In the genomic region with DNA sequence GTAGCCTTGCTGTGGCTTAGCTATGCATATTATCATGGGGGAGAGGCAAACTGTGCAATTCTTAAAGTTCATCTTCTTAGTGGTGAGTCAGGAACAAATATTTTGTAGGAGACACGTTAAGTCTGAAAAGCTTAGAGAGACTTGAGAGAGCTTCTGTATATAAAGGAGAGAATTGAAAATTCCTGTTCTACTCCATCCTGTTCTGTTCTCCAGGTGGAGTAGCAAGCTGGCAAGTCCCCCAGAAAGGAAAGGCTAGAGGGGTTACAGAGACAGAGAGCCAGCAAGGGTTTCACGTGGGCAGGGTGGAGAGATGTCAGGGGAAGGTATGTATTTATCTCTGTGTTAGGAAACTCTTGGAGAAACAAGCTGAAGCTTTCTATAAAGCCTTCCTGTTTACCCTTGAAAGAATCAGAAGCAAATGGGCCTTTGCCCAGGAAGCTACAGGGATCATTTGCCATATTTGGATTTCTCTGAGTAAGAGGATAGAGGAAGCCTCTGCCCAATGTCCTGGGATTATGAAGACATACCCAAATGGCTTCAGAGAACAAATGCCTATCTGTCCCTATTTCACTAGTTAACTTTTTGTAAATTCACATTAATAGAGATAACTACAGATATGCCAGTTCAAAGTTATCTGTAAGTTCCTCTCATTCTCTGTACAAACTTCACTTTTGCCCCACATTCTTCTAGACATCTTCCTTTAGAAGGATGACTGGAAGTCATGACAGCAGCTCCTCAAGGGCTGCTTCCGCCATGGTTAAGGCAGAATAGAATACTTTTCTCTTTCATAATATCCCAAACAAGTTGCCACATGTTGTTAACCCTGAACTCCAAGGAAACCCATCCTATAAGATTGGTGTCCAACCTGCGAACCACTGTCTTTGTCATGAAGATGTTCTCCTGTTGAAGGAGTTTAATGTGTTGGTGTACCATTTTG, we compare ENCODE assay signal across 1 cellular context.
TF ChIP-seq lines count a peak whose summit lies in the region.

No MANE protein-coding gene starts in this region.

TF ChIP-seq in HepG2, 621 proteins besides CTCF, POLR2A, EP300 and RAD21 (continued from another document and continues in another):
- TF ChIP-seq, protein P1, sequence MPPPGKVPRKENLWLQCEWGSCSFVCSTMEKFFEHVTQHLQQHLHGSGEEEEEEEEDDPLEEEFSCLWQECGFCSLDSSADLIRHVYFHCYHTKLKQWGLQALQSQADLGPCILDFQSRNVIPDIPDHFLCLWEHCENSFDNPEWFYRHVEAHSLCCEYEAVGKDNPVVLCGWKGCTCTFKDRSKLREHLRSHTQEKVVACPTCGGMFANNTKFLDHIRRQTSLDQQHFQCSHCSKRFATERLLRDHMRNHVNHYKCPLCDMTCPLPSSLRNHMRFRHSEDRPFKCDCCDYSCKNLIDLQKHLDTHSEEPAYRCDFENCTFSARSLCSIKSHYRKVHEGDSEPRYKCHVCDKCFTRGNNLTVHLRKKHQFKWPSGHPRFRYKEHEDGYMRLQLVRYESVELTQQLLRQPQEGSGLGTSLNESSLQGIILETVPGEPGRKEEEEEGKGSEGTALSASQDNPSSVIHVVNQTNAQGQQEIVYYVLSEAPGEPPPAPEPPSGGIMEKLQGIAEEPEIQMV (CRISPR knock-in tag; IDR thresholded peaks at IDR 0.05; ENCODE audit: low read depth), result no peak
- TF ChIP-seq CEBPB (IDR thresholded peaks at IDR 0.05; ENCODE audit: borderline replicate concordance, low read depth, low read length), result peak; percentile 10; the same call in 1 of the 2 replicates
- TF ChIP-seq FOXC1 (CRISPR knock-in tag; IDR thresholded peaks at IDR 0.05; ENCODE audit: borderline replicate concordance), result no peak
- TF ChIP-seq SALL2 (CRISPR knock-in tag; IDR thresholded peaks at IDR 0.05), result no peak
- peak; percentile 35; the same call in 1 of the 2 replicates for TF ChIP-seq ZNF766 (CRISPR knock-in tag; IDR thresholded peaks at IDR 0.05; ENCODE audit: borderline replicate concordance)
- no peak for TF ChIP-seq ZNF589 (CRISPR knock-in tag; conservative IDR thresholded peaks at IDR 0.05)
- TF ChIP-seq ZNF260 (CRISPR knock-in tag; IDR thresholded peaks at IDR 0.05; ENCODE audit: borderline replicate concordance, low read depth), result no peak
- no peak for TF ChIP-seq NCOA1 (CRISPR knock-in tag; IDR thresholded peaks at IDR 0.05)
- TF ChIP-seq DMAP1 (CRISPR knock-in tag; IDR thresholded peaks at IDR 0.05), result no peak
- 0 out of 4 replicates have a peak, but pooled peaks of 1 of the 2 experiments have one; percentile 8 for TF ChIP-seq KLF16 (CRISPR knock-in tag; IDR thresholded peaks at IDR 0.05)
- no peak for TF ChIP-seq NAIF1 (CRISPR knock-in tag; IDR thresholded peaks at IDR 0.05; ENCODE audit: borderline replicate concordance)
- TF ChIP-seq NONO (IDR thresholded peaks at IDR 0.05), result no peak
- no peak for TF ChIP-seq NONO (CRISPR knock-in tag; conservative IDR thresholded peaks at IDR 0.05)
- TF ChIP-seq ZFY (CRISPR knock-in tag; IDR thresholded peaks at IDR 0.05), result no peak
- TF ChIP-seq, protein P2, sequence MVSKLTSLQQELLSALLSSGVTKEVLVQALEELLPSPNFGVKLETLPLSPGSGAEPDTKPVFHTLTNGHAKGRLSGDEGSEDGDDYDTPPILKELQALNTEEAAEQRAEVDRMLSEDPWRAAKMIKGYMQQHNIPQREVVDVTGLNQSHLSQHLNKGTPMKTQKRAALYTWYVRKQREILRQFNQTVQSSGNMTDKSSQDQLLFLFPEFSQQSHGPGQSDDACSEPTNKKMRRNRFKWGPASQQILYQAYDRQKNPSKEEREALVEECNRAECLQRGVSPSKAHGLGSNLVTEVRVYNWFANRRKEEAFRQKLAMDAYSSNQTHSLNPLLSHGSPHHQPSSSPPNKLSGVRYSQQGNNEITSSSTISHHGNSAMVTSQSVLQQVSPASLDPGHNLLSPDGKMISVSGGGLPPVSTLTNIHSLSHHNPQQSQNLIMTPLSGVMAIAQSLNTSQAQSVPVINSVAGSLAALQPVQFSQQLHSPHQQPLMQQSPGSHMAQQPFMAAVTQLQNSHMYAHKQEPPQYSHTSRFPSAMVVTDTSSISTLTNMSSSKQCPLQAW (CRISPR knock-in tag; IDR thresholded peaks at IDR 0.05), result no peak; the same call in 1 of the 2 replicates
- TF ChIP-seq ZNF720 (CRISPR knock-in tag; IDR thresholded peaks at IDR 0.05), result no peak
- TF ChIP-seq ZNF20 (CRISPR knock-in tag; IDR thresholded peaks at IDR 0.05), result no peak
- no peak for TF ChIP-seq ADNP (CRISPR knock-in tag; IDR thresholded peaks at IDR 0.05)
- TF ChIP-seq MBNL3 (CRISPR knock-in tag; conservative IDR thresholded peaks at IDR 0.05), result no peak
- TF ChIP-seq REL (CRISPR knock-in tag; conservative IDR thresholded peaks at IDR 0.05), result no peak
- no peak for TF ChIP-seq SP140L (CRISPR knock-in tag; IDR thresholded peaks at IDR 0.05; ENCODE audit: borderline replicate concordance)
- TF ChIP-seq, protein P3, sequence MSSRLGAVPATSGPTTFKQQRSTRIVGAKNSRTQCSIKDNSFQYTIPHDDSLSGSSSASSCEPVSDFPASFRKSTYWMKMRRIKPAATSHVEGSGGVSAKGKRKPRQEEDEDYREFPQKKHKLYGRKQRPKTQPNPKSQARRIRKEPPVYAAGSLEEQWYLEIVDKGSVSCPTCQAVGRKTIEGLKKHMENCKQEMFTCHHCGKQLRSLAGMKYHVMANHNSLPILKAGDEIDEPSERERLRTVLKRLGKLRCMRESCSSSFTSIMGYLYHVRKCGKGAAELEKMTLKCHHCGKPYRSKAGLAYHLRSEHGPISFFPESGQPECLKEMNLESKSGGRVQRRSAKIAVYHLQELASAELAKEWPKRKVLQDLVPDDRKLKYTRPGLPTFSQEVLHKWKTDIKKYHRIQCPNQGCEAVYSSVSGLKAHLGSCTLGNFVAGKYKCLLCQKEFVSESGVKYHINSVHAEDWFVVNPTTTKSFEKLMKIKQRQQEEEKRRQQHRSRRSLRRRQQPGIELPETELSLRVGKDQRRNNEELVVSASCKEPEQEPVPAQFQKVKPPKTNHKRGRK (CRISPR knock-in tag; IDR thresholded peaks at IDR 0.05), result no peak
- TF ChIP-seq, protein P4, sequence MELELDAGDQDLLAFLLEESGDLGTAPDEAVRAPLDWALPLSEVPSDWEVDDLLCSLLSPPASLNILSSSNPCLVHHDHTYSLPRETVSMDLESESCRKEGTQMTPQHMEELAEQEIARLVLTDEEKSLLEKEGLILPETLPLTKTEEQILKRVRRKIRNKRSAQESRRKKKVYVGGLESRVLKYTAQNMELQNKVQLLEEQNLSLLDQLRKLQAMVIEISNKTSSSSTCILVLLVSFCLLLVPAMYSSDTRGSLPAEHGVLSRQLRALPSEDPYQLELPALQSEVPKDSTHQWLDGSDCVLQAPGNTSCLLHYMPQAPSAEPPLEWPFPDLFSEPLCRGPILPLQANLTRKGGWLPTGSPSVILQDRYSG (CRISPR knock-in tag; IDR thresholded peaks at IDR 0.05), result no peak
- TF ChIP-seq, protein P5, sequence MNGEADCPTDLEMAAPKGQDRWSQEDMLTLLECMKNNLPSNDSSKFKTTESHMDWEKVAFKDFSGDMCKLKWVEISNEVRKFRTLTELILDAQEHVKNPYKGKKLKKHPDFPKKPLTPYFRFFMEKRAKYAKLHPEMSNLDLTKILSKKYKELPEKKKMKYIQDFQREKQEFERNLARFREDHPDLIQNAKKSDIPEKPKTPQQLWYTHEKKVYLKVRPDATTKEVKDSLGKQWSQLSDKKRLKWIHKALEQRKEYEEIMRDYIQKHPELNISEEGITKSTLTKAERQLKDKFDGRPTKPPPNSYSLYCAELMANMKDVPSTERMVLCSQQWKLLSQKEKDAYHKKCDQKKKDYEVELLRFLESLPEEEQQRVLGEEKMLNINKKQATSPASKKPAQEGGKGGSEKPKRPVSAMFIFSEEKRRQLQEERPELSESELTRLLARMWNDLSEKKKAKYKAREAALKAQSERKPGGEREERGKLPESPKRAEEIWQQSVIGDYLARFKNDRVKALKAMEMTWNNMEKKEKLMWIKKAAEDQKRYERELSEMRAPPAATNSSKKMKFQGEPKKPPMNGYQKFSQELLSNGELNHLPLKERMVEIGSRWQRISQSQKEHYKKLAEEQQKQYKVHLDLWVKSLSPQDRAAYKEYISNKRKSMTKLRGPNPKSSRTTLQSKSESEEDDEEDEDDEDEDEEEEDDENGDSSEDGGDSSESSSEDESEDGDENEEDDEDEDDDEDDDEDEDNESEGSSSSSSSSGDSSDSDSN (CRISPR knock-in tag; IDR thresholded peaks at IDR 0.05), result no peak
- TF ChIP-seq, protein P6, sequence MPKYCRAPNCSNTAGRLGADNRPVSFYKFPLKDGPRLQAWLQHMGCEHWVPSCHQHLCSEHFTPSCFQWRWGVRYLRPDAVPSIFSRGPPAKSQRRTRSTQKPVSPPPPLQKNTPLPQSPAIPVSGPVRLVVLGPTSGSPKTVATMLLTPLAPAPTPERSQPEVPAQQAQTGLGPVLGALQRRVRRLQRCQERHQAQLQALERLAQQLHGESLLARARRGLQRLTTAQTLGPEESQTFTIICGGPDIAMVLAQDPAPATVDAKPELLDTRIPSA (CRISPR knock-in tag; IDR thresholded peaks at IDR 0.05; ENCODE audit: borderline replicate concordance), result no peak
- TF ChIP-seq ZNF33A (CRISPR knock-in tag; IDR thresholded peaks at IDR 0.05; ENCODE audit: borderline replicate concordance), result no peak
- TF ChIP-seq ZNF251 (CRISPR knock-in tag; IDR thresholded peaks at IDR 0.05), result no peak
- no peak for TF ChIP-seq SOX6 (IDR thresholded peaks at IDR 0.05)
- peak; percentile 81 for TF ChIP-seq SOX6 (CRISPR knock-in tag; IDR thresholded peaks at IDR 0.05)
- peak; percentile 72; the same call in 1 of the 2 replicates for TF ChIP-seq ZFP37 (CRISPR knock-in tag; IDR thresholded peaks at IDR 0.05; ENCODE audit: borderline replicate concordance)
- TF ChIP-seq FOXK2 (IDR thresholded peaks at IDR 0.05), result peak; percentile 70; the same call in 1 of the 2 replicates
- TF ChIP-seq PTBP1 (IDR thresholded peaks at IDR 0.05; ENCODE audit: low read depth, low read length, poor library complexity, severe bottlenecking), result no peak
- 0 out of 2 replicates have a peak, but pooled peaks have one; percentile 47 for TF ChIP-seq NFKBIZ (CRISPR knock-in tag; IDR thresholded peaks at IDR 0.05)
- TF ChIP-seq, protein P7, sequence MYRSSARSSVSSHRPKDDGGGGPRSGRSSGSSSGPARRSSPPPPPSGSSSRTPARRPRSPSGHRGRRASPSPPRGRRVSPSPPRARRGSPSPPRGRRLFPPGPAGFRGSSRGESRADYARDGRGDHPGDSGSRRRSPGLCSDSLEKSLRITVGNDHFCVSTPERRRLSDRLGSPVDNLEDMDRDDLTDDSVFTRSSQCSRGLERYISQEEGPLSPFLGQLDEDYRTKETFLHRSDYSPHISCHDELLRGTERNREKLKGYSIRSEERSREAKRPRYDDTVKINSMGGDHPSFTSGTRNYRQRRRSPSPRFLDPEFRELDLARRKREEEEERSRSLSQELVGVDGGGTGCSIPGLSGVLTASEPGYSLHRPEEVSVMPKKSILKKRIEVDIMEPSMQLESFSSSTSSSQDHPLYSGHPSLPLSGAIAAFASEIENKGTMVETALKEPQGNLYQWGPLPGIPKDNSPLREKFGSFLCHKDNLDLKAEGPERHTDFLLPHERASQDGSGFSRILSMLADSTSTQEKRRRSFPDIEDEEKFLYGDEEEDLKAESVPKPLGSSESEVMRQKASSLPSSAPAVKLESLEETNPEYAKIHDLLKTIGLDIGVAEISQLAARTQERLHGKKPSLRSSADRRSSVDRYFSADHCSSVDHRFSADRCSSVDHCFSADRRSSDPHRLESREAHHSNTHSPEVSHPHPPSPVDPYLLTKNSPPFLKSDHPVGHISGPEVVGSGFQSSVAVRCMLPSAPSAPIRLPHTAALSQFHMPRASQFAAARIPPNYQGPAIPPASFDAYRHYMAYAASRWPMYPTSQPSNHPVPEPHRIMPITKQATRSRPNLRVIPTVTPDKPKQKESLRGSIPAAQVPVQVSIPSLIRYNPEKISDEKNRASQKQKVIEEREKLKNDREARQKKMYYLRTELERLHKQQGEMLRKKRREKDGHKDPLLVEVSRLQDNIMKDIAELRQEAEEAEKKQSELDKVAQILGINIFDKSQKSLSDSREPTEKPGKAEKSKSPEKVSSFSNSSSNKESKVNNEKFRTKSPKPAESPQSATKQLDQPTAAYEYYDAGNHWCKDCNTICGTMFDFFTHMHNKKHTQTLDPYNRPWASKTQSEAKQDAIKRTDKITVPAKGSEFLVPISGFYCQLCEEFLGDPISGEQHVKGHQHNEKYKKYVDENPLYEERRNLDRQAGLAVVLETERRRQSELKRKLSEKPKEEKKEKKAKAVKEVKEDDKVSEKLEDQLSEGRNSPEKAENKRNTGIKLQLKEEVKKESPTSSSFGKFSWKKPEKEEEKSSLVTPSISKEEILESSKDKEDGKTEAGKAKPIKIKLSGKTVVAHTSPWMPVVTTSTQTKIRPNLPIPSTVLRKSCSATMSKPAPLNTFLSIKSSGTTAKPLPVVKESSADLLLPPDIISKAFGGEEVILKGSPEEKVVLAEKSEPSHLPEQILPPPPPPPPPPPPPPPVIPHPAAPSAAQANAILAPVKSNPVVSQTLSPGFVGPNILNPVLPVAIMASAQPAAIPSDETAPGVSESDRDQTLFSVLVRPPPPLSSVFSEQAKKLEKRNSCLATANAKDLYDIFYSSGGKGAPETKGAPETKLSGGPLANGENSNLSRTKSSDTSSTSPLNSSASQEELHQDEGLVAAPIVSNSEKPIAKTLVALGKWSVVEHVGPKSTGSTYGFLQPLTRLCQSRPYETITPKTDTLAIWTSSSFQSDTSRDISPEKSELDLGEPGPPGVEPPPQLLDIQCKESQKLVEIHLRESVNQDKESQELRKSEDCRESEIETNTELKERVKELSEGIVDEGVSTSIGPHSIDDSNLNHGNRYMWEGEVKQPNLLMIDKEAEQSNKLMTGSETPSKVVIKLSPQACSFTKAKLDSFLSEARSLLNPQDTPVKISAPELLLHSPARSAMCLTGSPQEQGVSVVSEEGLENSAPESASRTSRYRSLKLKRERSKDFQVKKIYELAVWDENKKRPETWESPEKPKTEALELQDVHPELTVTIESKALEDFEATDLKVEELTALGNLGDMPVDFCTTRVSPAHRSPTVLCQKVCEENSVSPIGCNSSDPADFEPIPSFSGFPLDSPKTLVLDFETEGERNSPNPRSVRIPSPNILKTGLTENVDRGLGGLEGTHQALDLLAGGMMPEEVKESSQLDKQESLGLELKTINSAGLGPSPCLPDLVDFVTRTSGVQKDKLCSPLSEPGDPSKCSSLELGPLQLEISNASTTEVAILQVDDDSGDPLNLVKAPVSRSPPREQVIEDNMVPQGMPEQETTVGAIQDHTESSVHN (CRISPR knock-in tag; IDR thresholded peaks at IDR 0.05), result no peak
